In genomic region chr1:160781914-160782689, GRCh38 we compare ENCODE assay signal across 8 cellular contexts. TPM values are rescaled to one million over a fixed set of nuclear protein-coding genes. Genes with fewer than 3 reads are reported as not detected.
A peak's percentile ranks its signal among the peaks of the same experiment; 100 is the strongest.
DNase-seq lines count a peak whose midpoint lies in the region; ATAC-seq and TF ChIP-seq lines count a peak whose summit lies in the region.

No MANE protein-coding gene starts in this region.

- no peaks in the 10 kb centered on the region for H4K20me1 ChIP-seq in GM23338 (replicated peaks; ENCODE audit: insufficient read depth)

- no peaks in the 10 kb centered on the region for H3K36me3 Mint-ChIP-seq in activated naive CD4-positive, alpha-beta T cell treated with anti-CD3 and anti-CD28 coated beads for 36 hours (ENCODE audit: low read depth)
- no peaks in the 10 kb centered on the region for H3K36me3 Mint-ChIP-seq in activated CD8-positive, alpha-beta T cell treated with anti-CD3 and anti-CD28 coated beads for 36 hours (ENCODE audit: low read depth)
- H3K36me3 Mint-ChIP-seq in GM23338 (ENCODE audit: low read depth) = peaks cover 7% of the 10 kb centered on the region; the same call in 2 of the 3 replicates

- no peak overlapping the region for H2AFZ ChIP-seq in GM23338

- H3K4me3 ChIP-seq in stomach (no peak overlapping the region), GM23338 (no peak overlapping the region)

- H3K27me3 Mint-ChIP-seq in activated naive CD4-positive, alpha-beta T cell treated with anti-CD3 and anti-CD28 coated beads for 36 hours (ENCODE audit: low read depth) = no peaks in the 10 kb centered on the region
- H3K27me3 Mint-ChIP-seq in activated CD8-positive, alpha-beta T cell treated with anti-CD3 and anti-CD28 coated beads for 36 hours = no peaks in the 10 kb centered on the region
- H3K27me3 Mint-ChIP-seq in GM23338 (ENCODE audit: insufficient read depth, low read depth, poor library complexity) = peaks cover 5% of the 10 kb centered on the region

- WGBS in stomach, 5 donors = 37 to 54% (median 41%) methylated on average over 9 of the region's 9 CpGs

- H3K79me2 ChIP-seq in GM23338 (replicated peaks; ENCODE audit: insufficient read depth) = no peaks in the 10 kb centered on the region

- no peak overlapping the region for H3K4me3 Mint-ChIP-seq in activated naive CD4-positive, alpha-beta T cell treated with anti-CD3 and anti-CD28 coated beads for 36 hours
- no peak overlapping the region for H3K4me3 Mint-ChIP-seq in activated CD8-positive, alpha-beta T cell treated with anti-CD3 and anti-CD28 coated beads for 36 hours
- H3K4me3 Mint-ChIP-seq in GM23338 = no peak overlapping the region

- no peaks in the 10 kb centered on the region for H3K36me3 ChIP-seq in stomach
- peaks cover 3% of the 10 kb centered on the region; the same call in 1 of the 2 replicates for H3K36me3 ChIP-seq in GM23338 (ENCODE audit: insufficient read depth)

- no peak overlapping the region for H3K4me2 ChIP-seq in GM23338

- peak overlapping the region; percentile 80 to 93 (median 86) for H3K27ac ChIP-seq in stomach
- no peak overlapping the region for H3K27ac ChIP-seq in GM23338 (ENCODE audit: low read depth)

- CTCF ChIA-PET in activated naive CD4-positive, alpha-beta T cell treated with anti-CD3 and anti-CD28 coated beads for 36 hours (lab: Charles Lee) = interaction anchor here (0.9 to 8.2 kb wide), 12 partner anchors 8 to 208 kb away, joined by 3 to 107 read pairs (median 8); partner anchors contain the start of gene LY9
- CTCF ChIA-PET in activated CD8-positive, alpha-beta T cell treated with anti-CD3 and anti-CD28 coated beads for 36 hours (lab: Charles Lee) = interaction anchor here (1.1 to 11.1 kb wide), 13 partner anchors 10 to 171 kb away, joined by 3 to 186 read pairs (median 55); partner anchors contain the start of genes ITLN2 and LY9

- H3K27ac Mint-ChIP-seq in activated naive CD4-positive, alpha-beta T cell treated with anti-CD3 and anti-CD28 coated beads for 36 hours = no peak overlapping the region
- H3K27ac Mint-ChIP-seq in activated CD8-positive, alpha-beta T cell treated with anti-CD3 and anti-CD28 coated beads for 36 hours = peak overlapping the region; percentile 19
- no peak overlapping the region for H3K27ac Mint-ChIP-seq in GM23338

- TF ChIP-seq EP300 in stomach (IDR thresholded peaks at IDR 0.05) = no peak

- DNase-seq in activated naive CD4-positive, alpha-beta T cell treated with anti-CD3 and anti-CD28 coated beads for 36 hours = peak; percentile 49
- DNase-seq in activated naive CD4-positive, alpha-beta T cell (lab: John Stamatoyannopoulos, UW) = no peak
- peak; percentile 34 for DNase-seq in activated CD8-positive, alpha-beta T cell treated with anti-CD3 and anti-CD28 coated beads for 36 hours
- peak; percentile 75 for DNase-seq in stomach
- DNase-seq in hepatic stellate cell (ENCODE audit: low spot score) = no peak
- no peak for DNase-seq in GM23338 (ENCODE audit: low spot score)
- DNase-seq in NCI-H1436 treated with DMSO at 0.1 percent for 48 hours (lab: John Stamatoyannopoulos, UW) = no peak

- H3K9me3 ChIP-seq in stomach = no peaks in the 10 kb centered on the region

- peaks cover 2% of the 10 kb centered on the region; the same call in 1 of the 2 replicates for H3K9me2 ChIP-seq in GM23338 (ENCODE audit: insufficient read depth)

- H3K9me3 Mint-ChIP-seq in activated naive CD4-positive, alpha-beta T cell treated with anti-CD3 and anti-CD28 coated beads for 36 hours = no peaks in the 10 kb centered on the region
- H3K9me3 Mint-ChIP-seq in activated CD8-positive, alpha-beta T cell treated with anti-CD3 and anti-CD28 coated beads for 36 hours = peaks cover 2% of the 10 kb centered on the region
- H3K9me3 Mint-ChIP-seq in GM23338 = peaks cover 23% of the 10 kb centered on the region

- no peak for TF ChIP-seq CTCF in activated CD8-positive, alpha-beta T cell treated with anti-CD3 and anti-CD28 coated beads for 36 hours (IDR thresholded peaks at IDR 0.05)
- no peak for TF ChIP-seq CTCF in stomach (IDR thresholded peaks at IDR 0.05)
- no peak for TF ChIP-seq CTCF in GM23338 (conservative IDR thresholded peaks at IDR 0.05; ENCODE audit: low read depth in 2 of 2)

- H3K4me1 Mint-ChIP-seq in activated naive CD4-positive, alpha-beta T cell treated with anti-CD3 and anti-CD28 coated beads for 36 hours (ENCODE audit: low read depth) = peaks cover 25% of the 10 kb centered on the region
- H3K4me1 Mint-ChIP-seq in activated CD8-positive, alpha-beta T cell treated with anti-CD3 and anti-CD28 coated beads for 36 hours (ENCODE audit: low read depth) = peaks cover 18% of the 10 kb centered on the region
- no peaks in the 10 kb centered on the region for H3K4me1 Mint-ChIP-seq in GM23338

- POLR2A ChIA-PET in activated CD8-positive, alpha-beta T cell treated with anti-CD3 and anti-CD28 coated beads for 36 hours (lab: Charles Lee) = interaction anchor here (0.6 to 1.5 kb wide), 3 partner anchors 17 to 233 kb away, joined by 3 read pairs; no protein-coding TSS in a partner anchor

- H3K27me3 ChIP-seq in stomach = no peaks in the 10 kb centered on the region
- no peaks in the 10 kb centered on the region for H3K27me3 ChIP-seq in GM23338 (ENCODE audit: insufficient read depth)

- H3K4me1 ChIP-seq in stomach (peaks cover 8 to 26% (median 11%) of the 10 kb centered on the region in 4 donors), GM23338 (ENCODE audit: insufficient read depth) (0 out of 2 replicates have a peak, but pooled peaks cover 3% of the 10 kb centered on the region)

- ATAC-seq in HG03045 (IDR thresholded peaks at IDR 0.05; ENCODE audit: unreplicated experiment) (peak; percentile 88), GM23338 (no peak)
- peak; percentile 65 for ATAC-seq in activated CD8-positive, alpha-beta T cell treated with anti-CD3 and anti-CD28 coated beads for 36 hours

- TF ChIP-seq POLR2A in stomach (IDR thresholded peaks at IDR 0.05) = no peak

- intact Hi-C loops in activated naive CD4-positive, alpha-beta T cell treated with anti-CD3 and anti-CD28 coated beads for 36 hours (cut with micrococcal nuclease) = no loop called here
- intact Hi-C loops in activated CD8-positive, alpha-beta T cell treated with anti-CD3 and anti-CD28 coated beads for 36 hours (cut with micrococcal nuclease) = no loop called here
- intact Hi-C loops in stomach (cut with DNase I; ENCODE audit: low total_unique reads) = no loop called here

- H3F3A ChIP-seq in GM23338 (replicated peaks; ENCODE audit: low read depth) = no peaks in the 10 kb centered on the region

TF ChIP-seq in GM23338, 12 proteins besides CTCF, POLR2A, EP300 and RAD21 (continues in another document):
- TF ChIP-seq NANOG (IDR thresholded peaks at IDR 0.05; ENCODE audit: borderline replicate concordance) = no peak
- no peak for TF ChIP-seq REST (IDR thresholded peaks at IDR 0.05; ENCODE audit: unreplicated experiment)
- TF ChIP-seq ZNF331 (CRISPR knock-in tag; IDR thresholded peaks at IDR 0.05; ENCODE audit: low read depth) = no peak
- no peak for TF ChIP-seq STAT1 (IDR thresholded peaks at IDR 0.05; ENCODE audit: unreplicated experiment)

RNA-seq across cellular contexts. Expression of gene LY9, which starts 13.9 kb away (rescaled TPM):
- 10 to 100 TPM; 19.5 to 19.6 TPM for total RNA-seq in activated naive CD4-positive, alpha-beta T cell treated with anti-CD3 and anti-CD28 coated beads for 36 hours
- 10 to 100 TPM; 19.1 to 19.5 TPM for total RNA-seq in activated CD8-positive, alpha-beta T cell treated with anti-CD3 and anti-CD28 coated beads for 36 hours
- 1 to 10 TPM in 3 of 5 donors, not detected in 2; 1.3 to 7.5 (median 1.7) TPM for total RNA-seq in stomach
- 1 to 10 TPM in 1 of 3 donors, under 1 TPM in 2; 0.25 to 1.1 (median 0.63) TPM for polyA plus RNA-seq in stomach
- total RNA-seq in GM23338 (2014; rRNA removed; shearing (Covaris generic)) = not detected in 2 replicates
- polyA plus RNA-seq in GM23338 (2016; fragmentation: Nextera tagmentation; extraction: Ambion mirVana) = not detected in 2 replicates

RNA-seq across cellular contexts. Expression of gene SLAMF7, which starts 43.1 kb away (rescaled TPM):
- total RNA-seq in activated naive CD4-positive, alpha-beta T cell treated with anti-CD3 and anti-CD28 coated beads for 36 hours = 10 to 100 TPM; 79.9 to 82.2 TPM
- 10 to 100 TPM; 90.0 to 93.5 TPM for total RNA-seq in activated CD8-positive, alpha-beta T cell treated with anti-CD3 and anti-CD28 coated beads for 36 hours
- total RNA-seq in stomach = 1 to 10 TPM in 2 of 5 donors, under 1 TPM in 2, not detected in 1; 0.45 to 4.2 (median 1.3) TPM
- polyA plus RNA-seq in stomach (1 to 10 TPM; 1.3 to 3.7 (median 2.1) TPM), GM23338 (2016; fragmentation: Nextera tagmentation; extraction: Ambion mirVana) (0.11 and 0.14 TPM in 2 replicates)
- total RNA-seq in GM23338 (2014; rRNA removed; shearing (Covaris generic)) = not detected in 2 replicates

Comparison
In these comparisons a context has a peak if more than half of its experiments do, and no peak if none do; other contexts are left out.
1. DNase-seq: peak in activated naive CD4-positive, alpha-beta T cell treated with anti-CD3 and anti-CD28 coated beads for 36 hours (single experiment), activated CD8-positive, alpha-beta T cell treated with anti-CD3 and anti-CD28 coated beads for 36 hours (single experiment) and stomach (single experiment); none in activated naive CD4-positive, alpha-beta T cell (0 of 4), hepatic stellate cell (single experiment), GM23338 (single experiment) and NCI-H1436 treated with DMSO at 0.1 percent for 48 hours (single experiment).
2. RNA of gene SLAMF7, which starts 43.1 kb away (total RNA-seq): 90.0 to 93.5 TPM in activated CD8-positive, alpha-beta T cell treated with anti-CD3 and anti-CD28 coated beads for 36 hours and 79.9 to 82.2 TPM in activated naive CD4-positive, alpha-beta T cell treated with anti-CD3 and anti-CD28 coated beads for 36 hours; 0.45 to 4.2 TPM in stomach and not detected in GM23338; every median in the first group is over 10 times any median in the second.